9 cellular contexts compared by ENCODE assay signal in the genomic region with DNA sequence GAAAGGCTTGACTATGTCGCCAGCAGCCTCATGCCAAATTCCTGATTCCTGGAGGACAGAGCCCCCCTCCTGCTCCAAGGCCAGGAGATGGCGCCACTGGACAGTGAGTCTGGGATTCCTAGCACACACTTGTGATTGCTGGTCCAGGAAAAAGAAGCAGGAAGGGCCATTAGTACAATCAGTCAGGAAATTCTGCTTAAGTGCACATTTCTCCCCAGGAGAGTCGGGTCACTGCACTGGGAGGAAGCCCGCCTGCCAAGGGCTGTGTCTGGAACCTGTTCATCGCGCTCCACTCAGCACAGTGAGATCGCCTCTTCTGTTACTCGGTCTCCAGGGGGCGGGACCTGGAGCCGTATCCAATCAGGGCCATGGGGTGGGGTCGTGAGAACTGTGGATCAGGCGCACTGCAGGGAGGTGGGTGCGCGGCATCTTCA.
DNase-seq lines count a peak whose midpoint lies in the region; ATAC-seq and TF ChIP-seq lines count a peak whose summit lies in the region.
"Had no signal": no experiment of that assay in that cellular context is flagged by ENCODE, and none has a peak within 500 bp of the region (broad histone marks: within the 10 kb centered on the region; RNA-seq: fewer than 3 reads in every experiment).

No MANE protein-coding gene starts in this region.

- ATAC-seq in left lung (peak; percentile 97), GM21825 (IDR thresholded peaks at IDR 0.05; ENCODE audit: unreplicated experiment) (no peak), HG03342 (IDR thresholded peaks at IDR 0.05; ENCODE audit: unreplicated experiment) (no peak), HG02938 (IDR thresholded peaks at IDR 0.05; ENCODE audit: unreplicated experiment) (no peak)
- ATAC-seq: stimulated activated effector memory CD8-positive, alpha-beta T cell treated with anti-CD3 and anti-CD28 coated beads, Interleukin-12 subunit alpha, Interleukin-12 subunit beta, amount 100 ng/mL, for 72 hours had no signal

- peaks cover 0 to 17% of the 10 kb centered on the region in 2 donors for H3K27me3 ChIP-seq in left lung

- peak; percentile 73 to 78 for TF ChIP-seq CTCF in left lung (IDR thresholded peaks at IDR 0.05)

- intact Hi-C loops in left lung (cut with DNase I) = no loop called here

- DNase-seq in GM04504 (ENCODE audit: low read depth) (peak; percentile 37), NCI-H2029 treated with DMSO at 0.1 percent for 48 hours (lab: John Stamatoyannopoulos, UW) (peak; percentile 42), dermis microvascular lymphatic vessel endothelial cell (ENCODE audit: low read depth in 2 of 2) (peak; percentile 58 to 76), left lung (peak in 1 of 2 donors; percentile 64)
- peak; percentile 67 for DNase-seq in stimulated activated CD8-positive, alpha-beta memory T cell treated with anti-CD3 and anti-CD28 coated beads, Interleukin-4, amount 100 ng/mL, for 48 hours

- H3K9me3 ChIP-seq in left lung = peaks cover 0 to 7% of the 10 kb centered on the region in 2 donors

- no peaks in the 10 kb centered on the region for H3K36me3 ChIP-seq in left lung

- H3K4me3 ChIP-seq in left lung = peak overlapping the region; percentile 38 to 42

- peak overlapping the region in 1 of 2 donors; percentile 40 for H3K27ac ChIP-seq in left lung

- H3K4me1 ChIP-seq in left lung = peaks cover 0 to 12% of the 10 kb centered on the region in 2 donors
